In the genomic region with DNA sequence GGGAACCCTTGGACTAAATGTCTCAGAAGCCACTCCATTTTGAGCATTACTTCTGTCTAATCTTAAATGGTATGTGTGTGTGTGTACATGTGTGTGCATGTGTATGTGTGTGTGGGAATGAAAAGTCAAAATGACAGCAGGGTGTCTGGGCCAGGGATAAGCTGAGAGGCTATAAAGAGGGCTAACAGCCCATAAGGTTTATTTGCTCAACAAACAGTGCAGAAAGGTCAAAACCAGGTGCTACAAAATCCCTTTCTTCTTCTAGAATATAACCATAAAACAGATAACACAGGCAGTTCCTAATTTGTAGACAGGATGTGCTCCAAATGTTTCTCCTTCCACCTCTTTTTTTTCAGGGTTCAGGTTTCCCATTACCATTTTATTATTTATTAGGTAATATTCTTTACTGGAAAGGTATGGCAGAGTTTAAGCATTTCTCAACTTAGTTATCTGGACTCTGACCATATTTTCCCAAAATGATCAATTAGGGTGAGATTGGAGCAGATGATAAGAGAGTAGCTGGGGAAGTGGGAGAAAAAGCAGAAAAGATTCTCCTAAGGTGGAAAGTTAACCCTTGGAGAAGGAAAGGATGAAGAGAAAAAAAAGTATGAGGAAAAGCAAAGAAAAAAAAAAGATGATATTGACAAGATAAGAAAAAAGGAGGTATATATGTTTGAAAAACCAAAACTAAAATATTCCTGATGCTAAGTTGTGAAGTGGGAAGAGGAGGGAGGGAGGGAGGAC, we compare ENCODE assay signal across 13 cellular contexts. TPM values are rescaled to one million over a fixed set of nuclear protein-coding genes. Genes with fewer than 3 reads are reported as not detected.
DNase-seq lines count a peak whose midpoint lies in the region; ATAC-seq, FAIRE-seq and TF ChIP-seq lines count a peak whose summit lies in the region.
"Had no signal": no experiment of that assay in that cellular context is flagged by ENCODE, and none has a peak within 500 bp of the region (broad histone marks: within the 10 kb centered on the region; RNA-seq: fewer than 3 reads in every experiment).

No MANE protein-coding gene starts in this region.

- peaks cover 52% of the 10 kb centered on the region for H4K20me1 ChIP-seq in smooth muscle cell (ENCODE audit: low read depth)

- H3K4me1 Mint-ChIP-seq in activated CD4-positive, alpha-beta T cell treated with anti-CD3 and anti-CD28 coated beads, Interleukin-2, amount 10 ng/mL, durations not matched to agents 24 days and 14 days = peaks cover 39% of the 10 kb centered on the region

- no peak overlapping the region for H3K4me3 Mint-ChIP-seq in activated CD4-positive, alpha-beta T cell treated with anti-CD3 and anti-CD28 coated beads, Interleukin-2, amount 10 ng/mL, durations not matched to agents 24 days and 14 days
- H3K4me3 Mint-ChIP-seq: neural progenitor cell had no signal

- no peaks in the 10 kb centered on the region for H3K27me3 Mint-ChIP-seq in activated CD4-positive, alpha-beta T cell treated with anti-CD3 and anti-CD28 coated beads, Interleukin-2, amount 10 ng/mL, durations not matched to agents 24 days and 14 days

- H3K9ac ChIP-seq in smooth muscle cell (ENCODE audit: low read depth) = no peak overlapping the region
- H3K9ac ChIP-seq: neural progenitor cell had no signal

- DNase-seq in activated CD4-positive, alpha-beta T cell treated with anti-CD3 and anti-CD28 coated beads, Interleukin-2, amount 10 ng/mL, durations not matched to agents 24 days and 14 days = no peak
- no peak for DNase-seq in activated CD4-positive, alpha-beta T cell treated with anti-CD3 and anti-CD28 coated beads for 1 hour
- DNase-seq in NCI-H2029 (lab: John Stamatoyannopoulos, UW) = peak; percentile 69
- no peak for DNase-seq in esophagus squamous epithelium (lab: John Stamatoyannopoulos, UW)
- DNase-seq in smooth muscle cell (lab: John Stamatoyannopoulos, UW; ENCODE audit: unreplicated experiment) = no peak
- DNase-seq in RCC 7860 (ENCODE audit: low spot score) = no peak
- no peak for DNase-seq in stimulated activated CD4-positive, alpha-beta T cell treated with anti-CD3 and anti-CD28 coated beads, Interleukin-4, amount 100 ng/mL, for 1 hour
- DNase-seq: BE2C, cerebellar nuclear complex, RPMI8226 had no signal

- no peak for ATAC-seq in GM19463 (IDR thresholded peaks at IDR 0.05; ENCODE audit: unreplicated experiment)

- peaks cover 56% of the 10 kb centered on the region for H3K79me2 ChIP-seq in smooth muscle cell (ENCODE audit: low read depth)

- no peaks in the 10 kb centered on the region for H3K9me3 Mint-ChIP-seq in activated CD4-positive, alpha-beta T cell treated with anti-CD3 and anti-CD28 coated beads, Interleukin-2, amount 10 ng/mL, durations not matched to agents 24 days and 14 days
- H3K9me3 Mint-ChIP-seq: neural progenitor cell had no signal

- peak overlapping the region; percentile 72 for H3K27ac Mint-ChIP-seq in activated CD4-positive, alpha-beta T cell treated with anti-CD3 and anti-CD28 coated beads, Interleukin-2, amount 10 ng/mL, durations not matched to agents 24 days and 14 days
- H3K27ac Mint-ChIP-seq: neural progenitor cell had no signal

- intact Hi-C loops in activated CD4-positive, alpha-beta T cell treated with anti-CD3 and anti-CD28 coated beads, Interleukin-2, amount 10 ng/mL, durations not matched to agents 24 days and 14 days (cut with micrococcal nuclease) = loop anchor here (2.0 kb wide), 1 partner anchor 27 kb away; no protein-coding TSS in a partner anchor
- intact Hi-C loops in esophagus squamous epithelium (cut with DNase I) = no loop called here

- H3K27me3 ChIP-seq in esophagus squamous epithelium (no peaks in the 10 kb centered on the region), smooth muscle cell (ENCODE audit: low read depth) (no peaks in the 10 kb centered on the region)
- H3K27me3 ChIP-seq: BE2C, neural progenitor cell had no signal

- H2AFZ ChIP-seq in smooth muscle cell (ENCODE audit: low read depth) = no peak overlapping the region
- H2AFZ ChIP-seq: neural progenitor cell had no signal

- FAIRE-seq in RCC 7860 (lab: Jason Lieb, UNC) = no peak
- FAIRE-seq: urothelium cell line had no signal

- TF ChIP-seq POLR2A in esophagus squamous epithelium (IDR thresholded peaks at IDR 0.05) = no peak

- H3K4me2 ChIP-seq in smooth muscle cell = no peak overlapping the region
- H3K4me2 ChIP-seq: neural progenitor cell had no signal

- H3K36me3 ChIP-seq in esophagus squamous epithelium (peaks cover 13 to 79% (median 15%) of the 10 kb centered on the region in 3 donors), smooth muscle cell (ENCODE audit: low read depth) (no peaks in the 10 kb centered on the region)
- H3K36me3 ChIP-seq: BE2C, neural progenitor cell had no signal

- peaks cover 56% of the 10 kb centered on the region for H3K36me3 Mint-ChIP-seq in activated CD4-positive, alpha-beta T cell treated with anti-CD3 and anti-CD28 coated beads, Interleukin-2, amount 10 ng/mL, durations not matched to agents 24 days and 14 days (ENCODE audit: low read depth)

- TF ChIP-seq CTCF in esophagus squamous epithelium (IDR thresholded peaks at IDR 0.05) (no peak), smooth muscle cell (IDR thresholded peaks at IDR 0.05; ENCODE audit: borderline replicate concordance, insufficient read depth, poor library complexity, severe bottlenecking) (no peak)

- H3K4me1 ChIP-seq in esophagus squamous epithelium (peaks cover 30 to 79% (median 41%) of the 10 kb centered on the region in 3 donors), smooth muscle cell (ENCODE audit: low read depth) (no peaks in the 10 kb centered on the region)

- H3K27ac ChIP-seq in esophagus squamous epithelium (peak overlapping the region; percentile 61 to 80 (median 74)), smooth muscle cell (ENCODE audit: low read depth) (peak overlapping the region; percentile 91)
- H3K27ac ChIP-seq: neural progenitor cell had no signal

- H3K4me3 ChIP-seq in esophagus squamous epithelium (no peak overlapping the region), smooth muscle cell (no peak overlapping the region)
- H3K4me3 ChIP-seq: neural progenitor cell had no signal

- no peaks in the 10 kb centered on the region for H3K9me3 ChIP-seq in esophagus squamous epithelium
- H3K9me3 ChIP-seq in smooth muscle cell (replicated peaks; ENCODE audit: low read depth) = no peaks in the 10 kb centered on the region
- H3K9me3 ChIP-seq: BE2C had no signal

- H3F3A ChIP-seq in smooth muscle cell (ENCODE audit: low read depth) = peaks cover 4% of the 10 kb centered on the region

RNA-seq across cellular contexts. Expression of a gene that starts 35.5 kb away (rescaled TPM):
- 53.8 and 55.7 TPM in 2 replicates for total RNA-seq in activated CD4-positive, alpha-beta T cell treated with anti-CD3 and anti-CD28 coated beads, Interleukin-2, amount 10 ng/mL, durations not matched to agents 24 days and 14 days
- total RNA-seq in esophagus squamous epithelium = 10 to 100 TPM; 42.3 to 60.4 (median 47.9) TPM
- total RNA-seq in smooth muscle cell = 46.9 and 56.3 TPM in 2 replicates
- polyA plus RNA-seq in smooth muscle cell = 49.2 and 49.3 TPM in 2 replicates

RNA-seq across cellular contexts. Expression of a gene that starts 55.2 kb away (rescaled TPM):
- 28.6 and 30.2 TPM in 2 replicates for total RNA-seq in activated CD4-positive, alpha-beta T cell treated with anti-CD3 and anti-CD28 coated beads, Interleukin-2, amount 10 ng/mL, durations not matched to agents 24 days and 14 days
- total RNA-seq in esophagus squamous epithelium (10 to 100 TPM in 3 of 4 donors, 1 to 10 TPM in 1; 9.4 to 19.1 (median 13.6) TPM), smooth muscle cell (17.4 and 18.8 TPM in 2 replicates)
- 13.7 and 15.1 TPM in 2 replicates for polyA plus RNA-seq in smooth muscle cell
